Comparison of ENCODE assay signal across 1 cellular context in the genomic region with DNA sequence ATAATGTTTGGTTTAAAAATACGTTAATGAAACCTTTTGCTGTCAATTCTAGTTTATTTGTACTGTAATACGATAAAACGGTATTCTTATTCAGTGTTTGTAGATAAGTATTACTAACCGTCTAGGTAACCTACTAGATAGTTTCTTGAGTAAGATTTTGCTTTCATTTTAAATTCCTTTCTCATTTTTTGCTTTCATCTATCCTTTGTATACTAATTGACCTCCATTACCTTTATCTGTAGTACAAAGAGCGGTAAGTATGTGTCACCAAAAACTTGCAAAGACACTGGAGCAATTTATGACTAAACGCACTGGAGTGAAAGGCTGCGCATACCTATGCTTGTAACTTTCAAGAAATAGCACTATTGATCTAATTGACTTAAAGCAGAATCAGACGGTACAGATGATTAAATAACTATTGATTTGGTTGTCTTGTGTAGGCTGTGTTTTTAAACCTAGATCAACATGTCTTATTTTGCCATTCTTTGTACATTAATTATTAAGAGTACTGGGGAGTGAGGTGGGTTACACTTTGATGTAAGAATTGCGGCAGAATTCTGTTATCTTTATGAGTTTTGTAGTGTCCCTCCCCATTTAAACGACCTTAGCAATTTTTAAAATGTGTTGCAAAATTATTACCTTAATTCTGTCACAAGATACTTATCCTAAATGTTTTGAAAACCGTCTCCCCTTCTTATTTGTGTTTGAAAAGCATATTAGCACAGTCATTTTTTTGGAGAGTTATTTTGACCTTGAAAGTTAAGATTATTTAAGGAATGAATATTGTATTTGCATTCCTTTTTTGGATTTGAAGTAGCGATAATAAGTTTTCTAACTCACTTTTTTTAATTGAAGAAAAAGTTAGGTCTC.
TF ChIP-seq lines count a peak whose summit lies in the region.

No MANE protein-coding gene starts in this region.

TF ChIP-seq in K562, 482 proteins besides CTCF, POLR2A, EP300 and RAD21 (continued from another document):
- TF ChIP-seq, protein P1, sequence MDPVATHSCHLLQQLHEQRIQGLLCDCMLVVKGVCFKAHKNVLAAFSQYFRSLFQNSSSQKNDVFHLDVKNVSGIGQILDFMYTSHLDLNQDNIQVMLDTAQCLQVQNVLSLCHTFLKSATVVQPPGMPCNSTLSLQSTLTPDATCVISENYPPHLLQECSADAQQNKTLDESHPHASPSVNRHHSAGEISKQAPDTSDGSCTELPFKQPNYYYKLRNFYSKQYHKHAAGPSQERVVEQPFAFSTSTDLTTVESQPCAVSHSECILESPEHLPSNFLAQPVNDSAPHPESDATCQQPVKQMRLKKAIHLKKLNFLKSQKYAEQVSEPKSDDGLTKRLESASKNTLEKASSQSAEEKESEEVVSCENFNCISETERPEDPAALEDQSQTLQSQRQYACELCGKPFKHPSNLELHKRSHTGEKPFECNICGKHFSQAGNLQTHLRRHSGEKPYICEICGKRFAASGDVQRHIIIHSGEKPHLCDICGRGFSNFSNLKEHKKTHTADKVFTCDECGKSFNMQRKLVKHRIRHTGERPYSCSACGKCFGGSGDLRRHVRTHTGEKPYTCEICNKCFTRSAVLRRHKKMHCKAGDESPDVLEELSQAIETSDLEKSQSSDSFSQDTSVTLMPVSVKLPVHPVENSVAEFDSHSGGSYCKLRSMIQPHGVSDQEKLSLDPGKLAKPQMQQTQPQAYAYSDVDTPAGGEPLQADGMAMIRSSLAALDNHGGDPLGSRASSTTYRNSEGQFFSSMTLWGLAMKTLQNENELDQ (CRISPR knock-in tag; IDR thresholded peaks at IDR 0.05; ENCODE audit: borderline replicate concordance) = no peak
- TF ChIP-seq SIX5 (IDR thresholded peaks at IDR 0.05; ENCODE audit: borderline replicate concordance in 1 of 2, insufficient read depth in 1 of 2, low read depth in 1 of 2, low read length in 2 of 2) (no peak), RFX7 (CRISPR knock-in tag; IDR thresholded peaks at IDR 0.05) (no peak), NFXL1 (CRISPR knock-in tag; IDR thresholded peaks at IDR 0.05) (no peak), NUFIP1 (IDR thresholded peaks at IDR 0.05; ENCODE audit: partially characterized antibody) (no peak), CBFA2T3 (IDR thresholded peaks at IDR 0.05) (no peak), ZNF785 (CRISPR knock-in tag; IDR thresholded peaks at IDR 0.05) (no peak), CCNT2 (IDR thresholded peaks at IDR 0.05; ENCODE audit: borderline replicate concordance, extremely low read depth, insufficient read length, low read depth, low read length) (no peak), JUN (IDR thresholded peaks at IDR 0.05; ENCODE audit: borderline replicate concordance, low read depth, low read length) (no peak), JUN (CRISPR knock-in tag; IDR thresholded peaks at IDR 0.05; ENCODE audit: borderline replicate concordance) (no peak), CHD2 (IDR thresholded peaks at IDR 0.05; ENCODE audit: low read depth, low read length) (no peak), HCFC1 (IDR thresholded peaks at IDR 0.05; ENCODE audit: low read depth, low read length) (no peak), NELFE (IDR thresholded peaks at IDR 0.05; ENCODE audit: insufficient read depth, insufficient read length) (no peak), RB1 (IDR thresholded peaks at IDR 0.05; ENCODE audit: low read depth) (no peak), CBX8 (IDR thresholded peaks at IDR 0.05; ENCODE audit: borderline replicate concordance, extremely low read depth, low read depth, low read length, poor library complexity, severe bottlenecking) (no peak)
- TF ChIP-seq, protein P2, sequence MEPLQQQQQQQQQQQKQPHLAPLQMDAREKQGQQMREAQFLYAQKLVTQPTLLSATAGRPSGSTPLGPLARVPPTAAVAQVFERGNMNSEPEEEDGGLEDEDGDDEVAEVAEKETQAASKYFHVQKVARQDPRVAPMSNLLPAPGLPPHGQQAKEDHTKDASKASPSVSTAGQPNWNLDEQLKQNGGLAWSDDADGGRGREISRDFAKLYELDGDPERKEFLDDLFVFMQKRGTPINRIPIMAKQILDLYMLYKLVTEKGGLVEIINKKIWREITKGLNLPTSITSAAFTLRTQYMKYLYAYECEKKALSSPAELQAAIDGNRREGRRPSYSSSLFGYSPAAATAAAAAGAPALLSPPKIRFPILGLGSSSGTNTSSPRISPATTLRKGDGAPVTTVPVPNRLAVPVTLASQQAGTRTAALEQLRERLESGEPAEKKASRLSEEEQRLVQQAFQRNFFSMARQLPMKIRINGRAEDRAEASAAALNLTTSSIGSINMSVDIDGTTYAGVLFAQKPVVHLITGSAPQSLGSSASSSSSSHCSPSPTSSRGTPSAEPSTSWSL (CRISPR knock-in tag; IDR thresholded peaks at IDR 0.05; ENCODE audit: borderline replicate concordance) = no peak
- TF ChIP-seq, protein P3, sequence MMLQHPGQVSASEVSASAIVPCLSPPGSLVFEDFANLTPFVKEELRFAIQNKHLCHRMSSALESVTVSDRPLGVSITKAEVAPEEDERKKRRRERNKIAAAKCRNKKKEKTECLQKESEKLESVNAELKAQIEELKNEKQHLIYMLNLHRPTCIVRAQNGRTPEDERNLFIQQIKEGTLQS (IDR thresholded peaks at IDR 0.05) = no peak
- TF ChIP-seq, protein P3 (CRISPR knock-in tag; conservative IDR thresholded peaks at IDR 0.05) = no peak
- TF ChIP-seq, protein P4, sequence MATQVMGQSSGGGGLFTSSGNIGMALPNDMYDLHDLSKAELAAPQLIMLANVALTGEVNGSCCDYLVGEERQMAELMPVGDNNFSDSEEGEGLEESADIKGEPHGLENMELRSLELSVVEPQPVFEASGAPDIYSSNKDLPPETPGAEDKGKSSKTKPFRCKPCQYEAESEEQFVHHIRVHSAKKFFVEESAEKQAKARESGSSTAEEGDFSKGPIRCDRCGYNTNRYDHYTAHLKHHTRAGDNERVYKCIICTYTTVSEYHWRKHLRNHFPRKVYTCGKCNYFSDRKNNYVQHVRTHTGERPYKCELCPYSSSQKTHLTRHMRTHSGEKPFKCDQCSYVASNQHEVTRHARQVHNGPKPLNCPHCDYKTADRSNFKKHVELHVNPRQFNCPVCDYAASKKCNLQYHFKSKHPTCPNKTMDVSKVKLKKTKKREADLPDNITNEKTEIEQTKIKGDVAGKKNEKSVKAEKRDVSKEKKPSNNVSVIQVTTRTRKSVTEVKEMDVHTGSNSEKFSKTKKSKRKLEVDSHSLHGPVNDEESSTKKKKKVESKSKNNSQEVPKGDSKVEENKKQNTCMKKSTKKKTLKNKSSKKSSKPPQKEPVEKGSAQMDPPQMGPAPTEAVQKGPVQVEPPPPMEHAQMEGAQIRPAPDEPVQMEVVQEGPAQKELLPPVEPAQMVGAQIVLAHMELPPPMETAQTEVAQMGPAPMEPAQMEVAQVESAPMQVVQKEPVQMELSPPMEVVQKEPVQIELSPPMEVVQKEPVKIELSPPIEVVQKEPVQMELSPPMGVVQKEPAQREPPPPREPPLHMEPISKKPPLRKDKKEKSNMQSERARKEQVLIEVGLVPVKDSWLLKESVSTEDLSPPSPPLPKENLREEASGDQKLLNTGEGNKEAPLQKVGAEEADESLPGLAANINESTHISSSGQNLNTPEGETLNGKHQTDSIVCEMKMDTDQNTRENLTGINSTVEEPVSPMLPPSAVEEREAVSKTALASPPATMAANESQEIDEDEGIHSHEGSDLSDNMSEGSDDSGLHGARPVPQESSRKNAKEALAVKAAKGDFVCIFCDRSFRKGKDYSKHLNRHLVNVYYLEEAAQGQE (CRISPR knock-in tag; IDR thresholded peaks at IDR 0.05; ENCODE audit: low read depth) = no peak
- TF ChIP-seq, protein P5, sequence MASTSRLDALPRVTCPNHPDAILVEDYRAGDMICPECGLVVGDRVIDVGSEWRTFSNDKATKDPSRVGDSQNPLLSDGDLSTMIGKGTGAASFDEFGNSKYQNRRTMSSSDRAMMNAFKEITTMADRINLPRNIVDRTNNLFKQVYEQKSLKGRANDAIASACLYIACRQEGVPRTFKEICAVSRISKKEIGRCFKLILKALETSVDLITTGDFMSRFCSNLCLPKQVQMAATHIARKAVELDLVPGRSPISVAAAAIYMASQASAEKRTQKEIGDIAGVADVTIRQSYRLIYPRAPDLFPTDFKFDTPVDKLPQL (IDR thresholded peaks at IDR 0.05; ENCODE audit: extremely low read depth, insufficient read length) = no peak
